In the genomic region with DNA sequence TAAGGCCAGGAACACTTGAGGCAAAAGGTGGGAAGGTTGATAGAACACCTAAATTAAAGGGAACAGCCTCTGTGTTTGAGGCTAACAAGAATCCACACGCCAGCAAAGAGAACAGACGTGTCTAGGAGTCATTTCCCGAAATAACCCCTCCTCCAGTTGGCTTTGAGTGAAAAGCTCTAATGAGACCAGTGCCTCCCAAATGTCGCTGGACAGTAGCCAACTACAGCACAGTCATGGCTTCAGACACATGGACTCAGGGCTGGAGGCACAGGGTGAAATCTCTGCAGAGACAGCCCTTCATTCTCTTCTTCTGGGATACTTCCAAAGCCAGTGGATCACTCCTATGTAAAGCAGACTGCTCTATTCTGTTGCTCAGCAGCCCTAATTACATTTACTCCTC, we compare ENCODE assay signal across 8 cellular contexts. TPM values are rescaled to one million over a fixed set of nuclear protein-coding genes. Genes with fewer than 3 reads are reported as not detected.
DNase-seq lines count a peak whose midpoint lies in the region; ATAC-seq and TF ChIP-seq lines count a peak whose summit lies in the region.

No MANE protein-coding gene starts in this region.

- H3K4me1 ChIP-seq in right cardiac atrium (ENCODE audit: control insufficient read depth, insufficient read depth, low read length) (no peaks in the 10 kb centered on the region), spleen (peaks cover 0 to 13% (median 0%) of the 10 kb centered on the region in 6 donors)

- peak; percentile 72 for DNase-seq in M059J (ENCODE audit: low read depth)
- peak; percentile 54 for DNase-seq in astrocyte of the cerebellum (ENCODE audit: low read depth)
- DNase-seq in right cardiac atrium: peak; percentile 81 to 88 (median 87)
- no peak for DNase-seq in spleen
- no peak for DNase-seq in middle frontal gyrus (ENCODE audit: extremely low spot score, low spot score)
- no peak for DNase-seq in DMS114 treated with DMSO at 0.1 percent for 48 hours (lab: John Stamatoyannopoulos, UW; ENCODE audit: unreplicated experiment)
- no peak for DNase-seq in activated T-cell treated with anti-CD3 and anti-CD28 coated beads, Interleukin-2, amount 50 U/mL, for 24 hours

- H3K27me3 ChIP-seq in right cardiac atrium (ENCODE audit: control insufficient read depth, insufficient read depth) (no peaks in the 10 kb centered on the region), spleen (replicated peaks in 1 of 7) (no peaks in the 10 kb centered on the region)

- TF ChIP-seq POLR2A in spleen (IDR thresholded peaks at IDR 0.05): no peak

- WGBS in right cardiac atrium: 12% methylated on average over 4 of the region's 4 CpGs
- 51 to 78% (median 76%) methylated on average over 4 of the region's 4 CpGs for WGBS in spleen, 5 donors

- TF ChIP-seq CTCF in astrocyte of the cerebellum (IDR thresholded peaks at IDR 0.05; ENCODE audit: low read depth, low read length, missing control alignments) (no peak), spleen (IDR thresholded peaks at IDR 0.05 in 8 of 11, conservative IDR thresholded peaks at IDR 0.05 in 3 of 11) (no peak)

- no peaks in the 10 kb centered on the region for H3K9me3 Mint-ChIP-seq in activated T-cell treated with anti-CD3 and anti-CD28 coated beads, Interleukin-2, amount 50 U/mL, for 24 hours

- intact Hi-C loops in right cardiac atrium (cut with DNase I): no loop called here
- intact Hi-C loops in spleen (cut with DNase I; ENCODE audit: low total_unique reads): no loop called here

- in situ Hi-C loops in astrocyte of the cerebellum (cut with HindIII; ENCODE audit: low sequenced_read_pairs): no loop called here

- H3K4me3 Mint-ChIP-seq in activated T-cell treated with anti-CD3 and anti-CD28 coated beads, Interleukin-2, amount 50 U/mL, for 24 hours: no peak overlapping the region

- H3K27ac ChIP-seq in right cardiac atrium (ENCODE audit: low read length): no peak overlapping the region
- peak overlapping the region in 5 of 8 donors; percentile 22 to 51 (median 46) for H3K27ac ChIP-seq in spleen

- no peaks in the 10 kb centered on the region for H3K36me3 Mint-ChIP-seq in activated T-cell treated with anti-CD3 and anti-CD28 coated beads, Interleukin-2, amount 50 U/mL, for 24 hours (ENCODE audit: low read depth)

- ATAC-seq in right cardiac atrium (peak; percentile 95 to 96), HG03521 (IDR thresholded peaks at IDR 0.05; ENCODE audit: unreplicated experiment) (no peak)

- H3K36me3 ChIP-seq in spleen: no peaks in the 10 kb centered on the region

- H3K27me3 Mint-ChIP-seq in activated T-cell treated with anti-CD3 and anti-CD28 coated beads, Interleukin-2, amount 50 U/mL, for 24 hours: peaks cover 22% of the 10 kb centered on the region

- H3K4me1 Mint-ChIP-seq in activated T-cell treated with anti-CD3 and anti-CD28 coated beads, Interleukin-2, amount 50 U/mL, for 24 hours (ENCODE audit: low read depth): no peaks in the 10 kb centered on the region

- H3K4me3 ChIP-seq in astrocyte of the cerebellum (ENCODE audit: low read depth, low read length): no peak overlapping the region
- no peak overlapping the region for H3K4me3 ChIP-seq in right cardiac atrium (ENCODE audit: low read length)
- no peak overlapping the region for H3K4me3 ChIP-seq in spleen

- H3K9me3 ChIP-seq in right cardiac atrium (ENCODE audit: control insufficient read depth, low read length) (no peaks in the 10 kb centered on the region), spleen (no peaks in the 10 kb centered on the region)

- no peak overlapping the region for H3K27ac Mint-ChIP-seq in activated T-cell treated with anti-CD3 and anti-CD28 coated beads, Interleukin-2, amount 50 U/mL, for 24 hours

RNA-seq across cellular contexts. Expression of a gene that starts 49.6 kb away (rescaled TPM):
- 7.5 and 11.4 TPM in 2 replicates for total RNA-seq in M059J (2014; rRNA removed; shearing (Covaris generic))
- total RNA-seq in right cardiac atrium (1 to 10 TPM; 2.1 to 3.5 (median 3.0) TPM), spleen (1 to 10 TPM; 6.1 to 9.9 (median 7.3) TPM)
- polyA plus RNA-seq in right cardiac atrium (1.5 TPM), spleen (1 to 10 TPM; 1.6 to 2.7 (median 1.8) TPM)

RNA-seq across cellular contexts. Expression of a gene that starts 50.0 kb away (rescaled TPM):
- 47.0 and 74.5 TPM in 2 replicates for total RNA-seq in M059J (2014; rRNA removed; shearing (Covaris generic))
- total RNA-seq in right cardiac atrium (10 to 100 TPM; 58.8 to 63.0 (median 62.0) TPM), spleen (10 to 100 TPM; 44.1 to 95.3 (median 66.3) TPM)
- polyA plus RNA-seq in right cardiac atrium (27.9 TPM), spleen (10 to 100 TPM; 14.7 to 26.8 (median 19.1) TPM)

Comparison
In these comparisons a context has a peak if more than half of its experiments do, and no peak if none do; other contexts are left out.
1. DNase-seq: peak in M059J (single experiment), astrocyte of the cerebellum (single experiment) and right cardiac atrium (3 of 3); none in spleen (single experiment), middle frontal gyrus (single experiment), DMS114 treated with DMSO at 0.1 percent for 48 hours (single experiment) and activated T-cell treated with anti-CD3 and anti-CD28 coated beads, Interleukin-2, amount 50 U/mL, for 24 hours (single experiment).